In genomic region chr2:6864938-6865345, GRCh38 we compare ENCODE assay signal across 8 cellular contexts. TPM values are rescaled to one million over a fixed set of nuclear protein-coding genes. Genes with fewer than 3 reads are reported as not detected.
DNase-seq lines count a peak whose midpoint lies in the region; ATAC-seq and TF ChIP-seq lines count a peak whose summit lies in the region.

No MANE protein-coding gene starts in this region.

- no peaks in the 10 kb centered on the region for H3K79me2 ChIP-seq in hepatocyte

- peak overlapping the region; percentile 96 for H2AFZ ChIP-seq in hepatocyte

- H3K9me3 ChIP-seq in hepatocyte (ENCODE audit: low read depth) (no peaks in the 10 kb centered on the region), spleen (peaks cover 0 to 16% (median 9%) of the 10 kb centered on the region in 8 donors)

- intact Hi-C loops in activated T-helper 2 cell treated with anti-CD3 and anti-CD28 coated beads, Interferon-gamma antibody, Interleukin-2, Interleukin-4, amounts not matched to agents 10 μg/mL and 5 μg/mL and 100 μg/mL, durations not matched to agents 14 hours and 24 hours and 36 hours (cut with micrococcal nuclease): loop anchor here (1.0 kb wide), 2 partner anchors 12 to 30 kb away; partner anchors contain the start of gene RSAD2
- intact Hi-C loops in spleen (cut with DNase I; ENCODE audit: low total_unique reads): no loop called here

- peaks cover 6% of the 10 kb centered on the region for H3K4me1 ChIP-seq in hepatocyte (ENCODE audit: insufficient read depth)
- peaks cover 9 to 37% (median 28%) of the 10 kb centered on the region in 6 donors for H3K4me1 ChIP-seq in spleen

- H3K27me3 Mint-ChIP-seq in activated T-helper 2 cell treated with anti-CD3 and anti-CD28 coated beads, Interferon-gamma antibody, Interleukin-2, Interleukin-4, amounts not matched to agents 10 μg/mL and 5 μg/mL and 100 μg/mL, durations not matched to agents 14 hours and 24 hours and 36 hours (ENCODE audit: low read depth): no peaks in the 10 kb centered on the region

- peak; percentile 5 to 14 for DNase-seq in stimulated activated CD4-positive, alpha-beta T cell treated with anti-CD3 and anti-CD28 coated beads, Interleukin-15, amount 100 ng/mL, for 1 hour (ENCODE audit: low read depth in 1 of 2, low spot score in 1 of 2)
- DNase-seq in stimulated activated CD4-positive, alpha-beta T cell treated with anti-CD3 and anti-CD28 coated beads, Interleukin-12 subunit alpha, Interleukin-12 subunit beta, amount 100 ng/mL, for 4 hours: no peak
- no peak for DNase-seq in activated T-helper 2 cell treated with anti-CD3 and anti-CD28 coated beads, Interferon-gamma antibody, Interleukin-2, Interleukin-4, amounts not matched to agents 10 μg/mL and 5 μg/mL and 100 μg/mL, durations not matched to agents 14 hours and 24 hours and 36 hours (ENCODE audit: low spot score)
- DNase-seq in hepatocyte (ENCODE audit: low spot score) (no peak), spleen (peak; percentile 91), Ammon's horn (ENCODE audit: low spot score) (no peak), pons (ENCODE audit: low spot score) (no peak)

- H3K4me1 Mint-ChIP-seq in activated T-helper 2 cell treated with anti-CD3 and anti-CD28 coated beads, Interferon-gamma antibody, Interleukin-2, Interleukin-4, amounts not matched to agents 10 μg/mL and 5 μg/mL and 100 μg/mL, durations not matched to agents 14 hours and 24 hours and 36 hours (ENCODE audit: low read depth): peaks cover 40% of the 10 kb centered on the region

- H3K9me3 Mint-ChIP-seq in activated T-helper 2 cell treated with anti-CD3 and anti-CD28 coated beads, Interferon-gamma antibody, Interleukin-2, Interleukin-4, amounts not matched to agents 10 μg/mL and 5 μg/mL and 100 μg/mL, durations not matched to agents 14 hours and 24 hours and 36 hours: peaks cover 21% of the 10 kb centered on the region

- peak overlapping the region; percentile 93 for H3K4me2 ChIP-seq in hepatocyte

- no peaks in the 10 kb centered on the region for H4K20me1 ChIP-seq in hepatocyte (ENCODE audit: insufficient read depth, poor library complexity, severe bottlenecking)

- no peaks in the 10 kb centered on the region for H3K36me3 ChIP-seq in hepatocyte (replicated peaks; ENCODE audit: insufficient read depth, low read depth)
- H3K36me3 ChIP-seq in spleen: peaks cover 0 to 35% (median 18%) of the 10 kb centered on the region in 6 donors

- H3K36me3 Mint-ChIP-seq in activated T-helper 2 cell treated with anti-CD3 and anti-CD28 coated beads, Interferon-gamma antibody, Interleukin-2, Interleukin-4, amounts not matched to agents 10 μg/mL and 5 μg/mL and 100 μg/mL, durations not matched to agents 14 hours and 24 hours and 36 hours (ENCODE audit: low read depth): peaks cover 47% of the 10 kb centered on the region

- TF ChIP-seq CTCF in hepatocyte (IDR thresholded peaks at IDR 0.05; ENCODE audit: poor library complexity) (no peak), spleen (IDR thresholded peaks at IDR 0.05 in 8 of 11, conservative IDR thresholded peaks at IDR 0.05 in 3 of 11) (no peak)

- peak overlapping the region; percentile 92 for H3K4me3 ChIP-seq in hepatocyte
- H3K4me3 ChIP-seq in spleen: peak overlapping the region; percentile 68 to 96 (median 90)

- H3K27me3 ChIP-seq in hepatocyte: no peaks in the 10 kb centered on the region
- H3K27me3 ChIP-seq in spleen (replicated peaks in 1 of 7): no peaks in the 10 kb centered on the region

- no peak overlapping the region for H3K27ac ChIP-seq in hepatocyte
- peak overlapping the region; percentile 61 to 94 (median 88) for H3K27ac ChIP-seq in spleen

- H3K27ac Mint-ChIP-seq in activated T-helper 2 cell treated with anti-CD3 and anti-CD28 coated beads, Interferon-gamma antibody, Interleukin-2, Interleukin-4, amounts not matched to agents 10 μg/mL and 5 μg/mL and 100 μg/mL, durations not matched to agents 14 hours and 24 hours and 36 hours: peak overlapping the region; percentile 60

- ATAC-seq in HG03175 (IDR thresholded peaks at IDR 0.05; ENCODE audit: unreplicated experiment): peak; percentile 0

- WGBS in hepatocyte (ENCODE audit: low lambda C conversion rate, missing lambda C conversion rate): 11% methylated on average over 33 of the region's 36 CpGs
- 2 to 25% (median 4%) methylated on average over 2 to 36 of the region's 36 CpGs for WGBS in spleen, 5 donors

- H3K4me3 Mint-ChIP-seq in activated T-helper 2 cell treated with anti-CD3 and anti-CD28 coated beads, Interferon-gamma antibody, Interleukin-2, Interleukin-4, amounts not matched to agents 10 μg/mL and 5 μg/mL and 100 μg/mL, durations not matched to agents 14 hours and 24 hours and 36 hours (ENCODE audit: low read depth): peak overlapping the region; percentile 74

- TF ChIP-seq POLR2A in spleen (IDR thresholded peaks at IDR 0.05): no peak

- H3K9me2 ChIP-seq in hepatocyte (replicated peaks; ENCODE audit: insufficient read depth): no peaks in the 10 kb centered on the region

RNA-seq across cellular contexts. Expression of gene CMPK2, which starts 0.8 kb away (rescaled TPM):
- 2.8 and 2.9 TPM in 2 replicates for total RNA-seq in activated T-helper 2 cell treated with anti-CD3 and anti-CD28 coated beads, Interferon-gamma antibody, Interleukin-2, Interleukin-4, amounts not matched to agents 10 μg/mL and 5 μg/mL and 100 μg/mL, durations not matched to agents 14 hours and 24 hours and 36 hours
- total RNA-seq in hepatocyte (5.4 and 7.0 TPM in 2 replicates), spleen (10 to 100 TPM in 4 of 7 donors, 1 to 10 TPM in 3; 6.7 to 18.8 (median 12.0) TPM)
- polyA plus RNA-seq in hepatocyte (2.6 and 4.1 TPM in 2 replicates), spleen (1 to 10 TPM; 2.5 to 8.0 (median 4.4) TPM)

RNA-seq across cellular contexts. Expression of gene RSAD2, which starts 12.6 kb away (rescaled TPM):
- 2.0 and 2.2 TPM in 2 replicates for total RNA-seq in activated T-helper 2 cell treated with anti-CD3 and anti-CD28 coated beads, Interferon-gamma antibody, Interleukin-2, Interleukin-4, amounts not matched to agents 10 μg/mL and 5 μg/mL and 100 μg/mL, durations not matched to agents 14 hours and 24 hours and 36 hours
- 1.3 and 1.6 TPM in 2 replicates for total RNA-seq in hepatocyte
- 1.1 and 2.9 TPM in 2 replicates for polyA plus RNA-seq in hepatocyte
- total RNA-seq in spleen: 10 to 100 TPM in 5 of 7 donors, 1 to 10 TPM in 2; 6.2 to 18.6 (median 12.0) TPM
- 1 to 10 TPM; 2.1 to 4.7 (median 3.1) TPM for polyA plus RNA-seq in spleen

RNA-seq across cellular contexts. Expression of gene RNF144A, which starts 52.3 kb away (rescaled TPM):
- total RNA-seq in activated T-helper 2 cell treated with anti-CD3 and anti-CD28 coated beads, Interferon-gamma antibody, Interleukin-2, Interleukin-4, amounts not matched to agents 10 μg/mL and 5 μg/mL and 100 μg/mL, durations not matched to agents 14 hours and 24 hours and 36 hours: 19.9 and 20.0 TPM in 2 replicates
- 8.3 and 10.1 TPM in 2 replicates for total RNA-seq in hepatocyte
- polyA plus RNA-seq in hepatocyte: 3.4 and 5.4 TPM in 2 replicates
- 10 to 100 TPM; 42.5 to 86.6 (median 67.1) TPM for total RNA-seq in spleen
- 10 to 100 TPM in 1 of 3 donors, 1 to 10 TPM in 2; 3.8 to 12.5 (median 5.2) TPM for polyA plus RNA-seq in spleen

Comparison
In these comparisons a context has a peak if more than half of its experiments do, and no peak if none do; other contexts are left out.
1. DNase-seq: peak in stimulated activated CD4-positive, alpha-beta T cell treated with anti-CD3 and anti-CD28 coated beads, Interleukin-15, amount 100 ng/mL, for 1 hour (2 of 2) and spleen (single experiment); none in stimulated activated CD4-positive, alpha-beta T cell treated with anti-CD3 and anti-CD28 coated beads, Interleukin-12 subunit alpha, Interleukin-12 subunit beta, amount 100 ng/mL, for 4 hours (single experiment), activated T-helper 2 cell treated with anti-CD3 and anti-CD28 coated beads, Interferon-gamma antibody, Interleukin-2, Interleukin-4, amounts not matched to agents 10 μg/mL and 5 μg/mL and 100 μg/mL, durations not matched to agents 14 hours and 24 hours and 36 hours (single experiment), hepatocyte (single experiment), Ammon's horn (single experiment) and pons (single experiment).